ENCODE assay signal across 8 cellular contexts in the genomic region with DNA sequence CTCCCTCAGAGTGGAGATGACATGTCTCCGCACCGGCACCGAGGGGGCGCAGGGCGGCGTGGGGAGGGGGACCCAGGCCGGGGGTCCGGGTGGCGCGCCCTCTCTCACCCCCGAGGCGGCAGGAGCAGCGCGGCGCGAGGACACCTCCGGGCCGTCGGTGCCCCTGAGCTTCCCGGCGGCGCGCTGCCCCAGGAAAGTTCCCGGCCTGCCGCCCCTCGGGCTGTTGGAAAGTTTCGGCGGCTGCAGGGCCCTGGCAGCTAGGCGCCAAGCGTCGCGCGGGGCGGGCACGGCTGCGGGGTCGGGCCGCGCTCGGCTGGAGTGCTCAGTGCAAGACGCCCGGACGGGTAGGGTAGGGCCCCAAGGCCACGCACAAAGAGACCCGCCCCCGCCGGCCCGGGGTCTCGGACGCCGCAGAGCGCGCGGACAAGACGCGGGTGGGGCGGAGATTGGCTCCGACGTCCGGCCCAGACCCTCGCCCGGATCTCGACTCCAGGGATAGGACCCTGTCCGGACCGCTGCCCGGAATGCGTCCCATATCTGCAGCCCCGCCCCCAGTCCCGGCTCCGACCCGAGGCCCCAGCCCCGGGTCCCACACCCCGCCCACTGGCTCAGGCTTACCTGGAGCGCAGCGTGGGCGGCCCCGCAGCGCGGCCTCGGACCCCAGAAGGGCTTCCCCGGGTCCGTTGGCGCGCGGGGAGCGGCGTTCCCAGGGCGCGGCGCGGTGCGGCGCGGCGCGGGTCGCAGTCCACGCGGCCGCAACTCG. TPM values are rescaled to one million over a fixed set of nuclear protein-coding genes. Genes with fewer than 3 reads are reported as not detected.
A peak's percentile ranks its signal among the peaks of the same experiment; 100 is the strongest.
DNase-seq lines count a peak whose midpoint lies in the region; ATAC-seq and TF ChIP-seq lines count a peak whose summit lies in the region.

No MANE protein-coding gene starts in this region.

- no peak overlapping the region for H2BK5ac ChIP-seq in IMR-90 (ENCODE audit: low read depth, low read length, poor library complexity, severe bottlenecking)

- no peak overlapping the region for H3K27ac ChIP-seq in CD4-positive, alpha-beta memory T cell (ENCODE audit: low read depth, low read length)
- H3K27ac ChIP-seq in IMR-90 (ENCODE audit: insufficient read depth, low read length), result no peak overlapping the region
- H3K27ac ChIP-seq in iPS DF 6.9 (ENCODE audit: low read length), result no peak overlapping the region
- peak overlapping the region in 4 of 21 experiments; percentile 13 to 72 (median 50) for H3K27ac ChIP-seq in skin epidermis

- H2BK120ac ChIP-seq in IMR-90 (ENCODE audit: low read depth, low read length), result no peak overlapping the region

- intact Hi-C loops in CD4-positive, alpha-beta memory T cell (cut with micrococcal nuclease), result loop anchor here (1.0 kb wide), 1 partner anchor 101 kb away; a partner anchor contains a TSS
- intact Hi-C loops in IMR-90 (cut with micrococcal nuclease), result no loop called here

- no peak overlapping the region for H3K9ac ChIP-seq in IMR-90 (ENCODE audit: low read depth, low read length)

- H3K4me3 ChIP-seq in CD4-positive, alpha-beta memory T cell (ENCODE audit: low read length in 2 of 2), result peak overlapping the region; percentile 36 to 77
- H3K4me3 ChIP-seq in IMR-90 (ENCODE audit: insufficient read depth, low read depth, low read length) (peak overlapping the region; percentile 57), iPS DF 6.9 (ENCODE audit: low read length) (peak overlapping the region; percentile 83), skin epidermis (peak overlapping the region; percentile 45 to 79 (median 60))

- H3K79me1 ChIP-seq in IMR-90 (ENCODE audit: low read depth in 1 of 2, low read length in 2 of 2), result peaks cover 0 to 7% of the 10 kb centered on the region in 2 experiments; a peak in 2 of 4 replicates

- no peak overlapping the region for H4K8ac ChIP-seq in IMR-90 (ENCODE audit: low read depth in 2 of 2, low read length in 2 of 2)

- H2BK20ac ChIP-seq in IMR-90 (ENCODE audit: low read depth, low read length), result no peak overlapping the region

- no peak overlapping the region for H3K18ac ChIP-seq in IMR-90 (ENCODE audit: low read depth, low read length)

- no TSS peak for BruUV-seq in IMR-90 (replicated peaks; lab: Mats Ljungman, UMichigan)

- H3K4me1 Mint-ChIP-seq in CD4-positive, alpha-beta memory T cell, result peaks cover 4 to 28% (median 14%) of the 10 kb centered on the region in 4 donors

- no peak overlapping the region for H2AK5ac ChIP-seq in IMR-90 (ENCODE audit: low read depth, low read length)

- peaks cover 10% of the 10 kb centered on the region for H3K9me1 ChIP-seq in IMR-90 (ENCODE audit: insufficient read depth, low read length)

- no peak overlapping the region for H4K5ac ChIP-seq in IMR-90 (ENCODE audit: low read depth, low read length)

- no peaks in the 10 kb centered on the region for H3K9me3 ChIP-seq in CD4-positive, alpha-beta memory T cell (ENCODE audit: control insufficient read depth in 1 of 2, low read length in 2 of 2)
- no peaks in the 10 kb centered on the region for H3K9me3 ChIP-seq in IMR-90 (ENCODE audit: control insufficient read depth, insufficient read depth, low read length)
- H3K9me3 ChIP-seq in iPS DF 6.9 (ENCODE audit: control insufficient read depth, insufficient read depth, low read length), result no peaks in the 10 kb centered on the region

- POLR2A ChIA-PET in CD4-positive, alpha-beta memory T cell (lab: Charles Lee; ENCODE audit: partially characterized antibody), result interaction anchor here (1.5 kb wide), 1 partner anchor 17 kb away, joined by 3 read pairs; no protein-coding TSS in a partner anchor
- POLR2A ChIA-PET in IMR-90 (lab: Charles Lee; ENCODE audit: unreplicated experiment), result no interaction called here

- in situ Hi-C loops in IMR-90 (cut with MboI; ENCODE audit: low sequenced_read_pairs), result no loop called here

- peak overlapping the region; percentile 79 for H3K4me2 ChIP-seq in IMR-90 (ENCODE audit: low read depth, low read length)

- TF ChIP-seq POLR2A in IMR-90 (IDR thresholded peaks at IDR 0.05; ENCODE audit: low read depth, low read length), result no peak

- H3K56ac ChIP-seq in IMR-90 (ENCODE audit: extremely low read depth, insufficient read depth, low read length), result no peak overlapping the region

- no peak overlapping the region for H3K4ac ChIP-seq in IMR-90 (ENCODE audit: low read depth, low read length)

- H3K14ac ChIP-seq in IMR-90 (replicated peaks; ENCODE audit: low read depth, low read length), result no peak overlapping the region; the same call in 1 of the 2 replicates

- no peak overlapping the region for H3K23ac ChIP-seq in IMR-90 (ENCODE audit: low read depth, low read length)

- peaks cover 31% of the 10 kb centered on the region for H3K4me1 ChIP-seq in CD4-positive, alpha-beta memory T cell (ENCODE audit: insufficient read depth, low read length)
- H3K4me1 ChIP-seq in IMR-90 (ENCODE audit: control insufficient read depth, insufficient read depth, low read length) (peaks cover 5% of the 10 kb centered on the region), iPS DF 6.9 (ENCODE audit: control insufficient read depth, insufficient read depth, low read length) (no peaks in the 10 kb centered on the region)

- 3% methylated on average over 39 of the region's 101 CpGs; no CpG with 5 or more reads in 1 of the 2 experiments for WGBS in IMR-90 (ENCODE audit: extremely low coverage in 2 of 2, insufficient read length in 1 of 2), 2 experiments
- WGBS in iPS DF 6.9 (ENCODE audit: insufficient coverage, insufficient read length), result no CpG with 5 or more reads among the region's 101 CpGs

- H3K36me3 ChIP-seq in CD4-positive, alpha-beta memory T cell (ENCODE audit: insufficient read depth, low read length), result no peaks in the 10 kb centered on the region
- no peaks in the 10 kb centered on the region for H3K36me3 ChIP-seq in IMR-90 (ENCODE audit: control insufficient read depth, insufficient read depth, low read length)
- H3K36me3 ChIP-seq in iPS DF 6.9 (ENCODE audit: control insufficient read depth, insufficient read depth, low read length), result no peaks in the 10 kb centered on the region

- H2BK15ac ChIP-seq in IMR-90 (ENCODE audit: low read depth, low read length), result no peak overlapping the region

- peaks cover 0 to 2% of the 10 kb centered on the region in 2 donors for H3K27me3 Mint-ChIP-seq in CD4-positive, alpha-beta memory T cell

- peak overlapping the region; percentile 53 for H2AK9ac ChIP-seq in IMR-90 (replicated peaks; ENCODE audit: low read depth, low read length, poor library complexity)

- dilution Hi-C loops in IMR-90 (cut with HindIII; ENCODE audit: low sequenced_read_pairs, unreplicated experiment), result no loop called here

- TF ChIP-seq CTCF in IMR-90 (conservative IDR thresholded peaks at IDR 0.05; ENCODE audit: low read depth, low read length), result no peak

- peak in 2 of 5 donors; percentile 23 to 33 for DNase-seq in CD4-positive, alpha-beta memory T cell
- DNase-seq in IMR-90 (no peak), iPS DF 6.9 (ENCODE audit: low read depth, low spot score) (no peak), hippocampal formation (lab: John Stamatoyannopoulos, UW) (no peak)
- peak; percentile 44 to 56 for DNase-seq in activated T-cell treated with anti-CD3 and anti-CD28 coated beads, Interleukin-2, amount 50 U/mL, for 48 hours

- no peaks in the 10 kb centered on the region for H3K27me3 ChIP-seq in CD4-positive, alpha-beta memory T cell (ENCODE audit: insufficient read depth, low read length)
- H3K27me3 ChIP-seq in IMR-90 (ENCODE audit: control insufficient read depth, insufficient read depth, low read length), result peaks cover 29% of the 10 kb centered on the region
- H3K27me3 ChIP-seq in iPS DF 6.9 (ENCODE audit: control insufficient read depth, insufficient read depth, low read length), result peaks cover 20% of the 10 kb centered on the region

- no peak overlapping the region for H4K91ac ChIP-seq in IMR-90 (ENCODE audit: insufficient read depth, low read depth, low read length)

- H3K27ac Mint-ChIP-seq in CD4-positive, alpha-beta memory T cell, result no peak overlapping the region

- no peaks in the 10 kb centered on the region for H4K20me1 ChIP-seq in IMR-90 (ENCODE audit: insufficient read depth, low read length)

- H2AFZ ChIP-seq in IMR-90 (replicated peaks; ENCODE audit: low read length, poor library complexity), result peak overlapping the region; percentile 95

- ATAC-seq in IMR-90 (ENCODE audit: low read depth), result no peak
- no peak for ATAC-seq in GM18858 (IDR thresholded peaks at IDR 0.05; ENCODE audit: unreplicated experiment)
- ATAC-seq in HG02884 (IDR thresholded peaks at IDR 0.05; ENCODE audit: unreplicated experiment), result no peak

- H3K4me3 Mint-ChIP-seq in CD4-positive, alpha-beta memory T cell, result no peak overlapping the region

- H3K36me3 Mint-ChIP-seq in CD4-positive, alpha-beta memory T cell, result peaks cover 0 to 6% of the 10 kb centered on the region in 2 donors

- TF ChIP-seq RAD21 in IMR-90 (IDR thresholded peaks at IDR 0.05; ENCODE audit: low read length), result no peak

- H3K9me3 Mint-ChIP-seq in CD4-positive, alpha-beta memory T cell, result no peaks in the 10 kb centered on the region

- CTCF ChIA-PET in CD4-positive, alpha-beta memory T cell (lab: Charles Lee; ENCODE audit: partially characterized antibody), result interaction anchor here (1.3 kb wide), 1 partner anchor 44 kb away, joined by 3 read pairs; no protein-coding TSS in a partner anchor
- CTCF ChIA-PET in IMR-90 (lab: Yijun Ruan, JAX), result no interaction called here

TF ChIP-seq in IMR-90, 13 proteins besides CTCF, POLR2A, EP300 and RAD21 (continues in another document):
- TF ChIP-seq RCOR1 (IDR thresholded peaks at IDR 0.05; ENCODE audit: insufficient replicate concordance, low read length) (no peak), NFE2L2 (IDR thresholded peaks at IDR 0.05; ENCODE audit: low read depth, low read length) (no peak)
- TF ChIP-seq, protein P1, sequence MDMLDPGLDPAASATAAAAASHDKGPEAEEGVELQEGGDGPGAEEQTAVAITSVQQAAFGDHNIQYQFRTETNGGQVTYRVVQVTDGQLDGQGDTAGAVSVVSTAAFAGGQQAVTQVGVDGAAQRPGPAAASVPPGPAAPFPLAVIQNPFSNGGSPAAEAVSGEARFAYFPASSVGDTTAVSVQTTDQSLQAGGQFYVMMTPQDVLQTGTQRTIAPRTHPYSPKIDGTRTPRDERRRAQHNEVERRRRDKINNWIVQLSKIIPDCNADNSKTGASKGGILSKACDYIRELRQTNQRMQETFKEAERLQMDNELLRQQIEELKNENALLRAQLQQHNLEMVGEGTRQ (IDR thresholded peaks at IDR 0.05; ENCODE audit: low read depth, low read length), result no peak

RNA-seq across cellular contexts. Expression of a gene that starts 0.5 kb away (rescaled TPM):
- 1 to 10 TPM; 3.5 to 4.2 TPM for total RNA-seq in CD4-positive, alpha-beta memory T cell
- polyA plus RNA-seq in CD4-positive, alpha-beta memory T cell, result under 1 TPM in 1 of 2 donors, not detected in 1; 0.28 TPM
- total RNA-seq in IMR-90 (2012; rRNA removed), result 8.6 and 12.2 TPM in 2 replicates
- polyA plus RNA-seq in IMR-90 (2012; rRNA removed), result 14.1 and 18.1 TPM in 2 replicates
- 8.9 and 14.7 TPM in 2 replicates for polyA plus RNA-seq in IMR-90 (2012; cell fraction: cytosol; rRNA removed)
- polyA plus RNA-seq in IMR-90 (2012; cell fraction: nucleus; rRNA removed; ENCODE audit: low replicate concordance), result 46.1 and 149 TPM in 2 replicates

RNA-seq across cellular contexts. Expression of a gene that starts 4.8 kb away (rescaled TPM):
- 10 to 100 TPM; 50.6 to 51.5 TPM for total RNA-seq in CD4-positive, alpha-beta memory T cell
- polyA plus RNA-seq in CD4-positive, alpha-beta memory T cell, result 10 to 100 TPM; 40.9 to 43.9 TPM
- 60.5 and 75.1 TPM in 2 replicates for total RNA-seq in IMR-90 (2012; rRNA removed)
- 43.2 and 45.1 TPM in 2 replicates for polyA plus RNA-seq in IMR-90 (2012; rRNA removed)
- 33.0 and 52.8 TPM in 2 replicates for polyA plus RNA-seq in IMR-90 (2012; cell fraction: cytosol; rRNA removed)
- 45.9 and 91.8 TPM in 2 replicates for polyA plus RNA-seq in IMR-90 (2012; cell fraction: nucleus; rRNA removed; ENCODE audit: low replicate concordance)

Comparison
In these comparisons a context has a peak if more than half of its experiments do, and no peak if none do; other contexts are left out.
1. DNase-seq: peak in activated T-cell treated with anti-CD3 and anti-CD28 coated beads, Interleukin-2, amount 50 U/mL, for 48 hours (2 of 2); none in IMR-90 (single experiment), iPS DF 6.9 (single experiment) and hippocampal formation (0 of 2).
2. Peak in every context shown above with its lines, with median percentiles within 50 percentile points of each other: H3K4me3 ChIP-seq.